ENCODE assay signal across 14 cellular contexts in the genomic region with DNA sequence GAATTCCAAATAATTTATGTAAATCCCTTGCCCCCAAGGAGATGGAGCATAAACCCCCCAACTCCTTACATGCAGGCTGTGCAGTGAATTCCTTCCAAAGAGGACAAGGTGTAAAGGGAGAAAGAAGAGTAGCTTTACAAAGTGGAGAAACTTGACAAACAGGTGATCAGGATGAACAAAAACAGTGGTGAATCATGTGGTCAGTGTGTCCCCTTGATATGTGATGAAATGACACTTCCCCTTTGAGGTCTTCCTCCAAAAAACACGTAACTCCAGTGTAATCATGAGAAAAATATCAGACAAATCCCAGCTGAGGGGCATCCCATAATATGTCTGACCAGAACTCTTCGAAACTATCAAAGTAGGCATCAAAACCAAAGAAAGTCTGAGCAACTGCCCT.
"Had no signal": no experiment of that assay in that cellular context is flagged by ENCODE, and none has a peak within 500 bp of the region (broad histone marks: within the 10 kb centered on the region; RNA-seq: fewer than 3 reads in every experiment).

No MANE protein-coding gene starts in this region.

- H3K36me3 ChIP-seq: neural progenitor cell had no signal

- H3K9me3 ChIP-seq: adrenal gland, left lung, testis had no signal

- ATAC-seq: activated CD8-positive, alpha-beta T cell treated with anti-CD3 and anti-CD28 coated beads, Interleukin-2, amount 10 ng/mL, durations not matched to agents 7 days and 5 days; left lung had no signal

- H3K9me3 Mint-ChIP-seq: activated T-helper 1 cell treated with anti-CD3 and anti-CD28 coated beads, Interleukin-12 subunit alpha, Interleukin-12 subunit beta, Interleukin-2, Interleukin-4 antibody, amounts not matched to agents 30 ng/mL and 10 ng/mL and 1 ng/mL, durations not matched to agents 14 hours and 24 hours and 36 hours; neural progenitor cell; stimulated activated naive CD8-positive, alpha-beta T cell treated with anti-CD3 and anti-CD28 coated beads, Interleukin-15, Interleukin-2, amounts not matched to agents 100 ng/mL and 50 ng/mL, for 24 hours had no signal

- H3K4me3 ChIP-seq: adrenal gland, left lung, neural progenitor cell, testis had no signal

- H3K27ac Mint-ChIP-seq: activated CD8-positive, alpha-beta T cell treated with anti-CD3 and anti-CD28 coated beads, Interleukin-2, amount 10 ng/mL, durations not matched to agents 7 days and 5 days; activated T-helper 1 cell treated with anti-CD3 and anti-CD28 coated beads, Interleukin-12 subunit alpha, Interleukin-12 subunit beta, Interleukin-2, Interleukin-4 antibody, amounts not matched to agents 30 ng/mL and 10 ng/mL and 1 ng/mL, durations not matched to agents 14 hours and 24 hours and 36 hours; neural progenitor cell; stimulated activated naive CD8-positive, alpha-beta T cell treated with anti-CD3 and anti-CD28 coated beads, Interleukin-15, Interleukin-2, amounts not matched to agents 100 ng/mL and 50 ng/mL, for 24 hours had no signal

- DNase-seq: activated CD4-positive, alpha-beta T cell treated with anti-CD3 and anti-CD28 coated beads for 4 hours; activated CD8-positive, alpha-beta T cell treated with anti-CD3 and anti-CD28 coated beads, Interleukin-2, amount 10 ng/mL, durations not matched to agents 7 days and 5 days; activated naive CD4-positive, alpha-beta T cell treated with Interleukin-2 at 50 U/mL for 16 hours; adrenal gland; effector CD4-positive, alpha-beta T cell; mesendoderm; stimulated activated CD4-positive, alpha-beta T cell treated with anti-CD3 and anti-CD28 coated beads, Interleukin-15, amount 100 ng/mL, for 24 hours; stimulated activated CD4-positive, alpha-beta T cell treated with anti-CD3 and anti-CD28 coated beads, Interleukin-4, amount 100 ng/mL, for 24 hours; testis; WERI-Rb-1 had no signal

- H3K27me3 Mint-ChIP-seq: stimulated activated naive CD8-positive, alpha-beta T cell treated with anti-CD3 and anti-CD28 coated beads, Interleukin-15, Interleukin-2, amounts not matched to agents 100 ng/mL and 50 ng/mL, for 24 hours had no signal

- H3K27ac ChIP-seq: adrenal gland, left lung, neural progenitor cell, testis, WERI-Rb-1 had no signal

- H3K4me3 Mint-ChIP-seq: activated CD8-positive, alpha-beta T cell treated with anti-CD3 and anti-CD28 coated beads, Interleukin-2, amount 10 ng/mL, durations not matched to agents 7 days and 5 days; activated T-helper 1 cell treated with anti-CD3 and anti-CD28 coated beads, Interleukin-12 subunit alpha, Interleukin-12 subunit beta, Interleukin-2, Interleukin-4 antibody, amounts not matched to agents 30 ng/mL and 10 ng/mL and 1 ng/mL, durations not matched to agents 14 hours and 24 hours and 36 hours; neural progenitor cell; stimulated activated naive CD8-positive, alpha-beta T cell treated with anti-CD3 and anti-CD28 coated beads, Interleukin-15, Interleukin-2, amounts not matched to agents 100 ng/mL and 50 ng/mL, for 24 hours had no signal

- H3K27me3 ChIP-seq: adrenal gland, left lung, neural progenitor cell, testis had no signal

- H3K4me1 ChIP-seq: adrenal gland, left lung, neural progenitor cell, testis had no signal
